33 cellular contexts compared by ENCODE assay signal in the genomic region with DNA sequence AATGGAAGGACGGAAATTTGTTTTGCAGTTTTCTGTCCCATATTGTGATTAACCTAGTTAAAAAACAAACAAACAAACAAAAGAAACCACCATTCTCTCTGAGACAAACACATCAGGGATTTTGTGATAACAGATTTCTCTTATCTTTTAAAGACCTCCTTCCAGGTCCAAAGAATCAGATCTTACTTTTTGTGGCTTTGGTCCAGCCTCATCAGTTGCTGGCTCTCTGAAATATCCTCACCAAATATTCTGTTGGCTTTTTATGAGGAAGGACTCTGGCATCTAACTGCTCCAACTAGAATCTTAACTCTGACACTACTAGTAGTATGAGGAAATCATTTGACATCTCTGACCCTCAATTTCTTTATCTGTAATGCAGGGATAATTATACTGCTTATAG.
"Had no signal": no experiment of that assay in that cellular context is flagged by ENCODE, and none has a peak within 500 bp of the region (broad histone marks: within the 10 kb centered on the region; RNA-seq: fewer than 3 reads in every experiment).

No MANE protein-coding gene starts in this region.

- H3K9me3 ChIP-seq: adrenal gland, body of pancreas, esophagus muscularis mucosa, gastrocnemius medialis had no signal

- H3K27ac ChIP-seq: adrenal gland, body of pancreas, esophagus muscularis mucosa, foreskin keratinocyte had no signal

- H3K4me3 Mint-ChIP-seq: activated CD4-positive, alpha-beta memory T cell treated with anti-CD3 and anti-CD28 coated beads for 36 hours; activated CD4-positive, alpha-beta T cell treated with anti-CD3 and anti-CD28 coated beads for 36 hours; activated CD4-positive, alpha-beta T cell treated with anti-CD3 and anti-CD28 coated beads, Interleukin-2, amount 10 ng/mL, durations not matched to agents 24 days and 14 days; activated CD8-positive, alpha-beta memory T cell treated with anti-CD3 and anti-CD28 coated beads, Interleukin-2, amount 10 ng/mL, durations not matched to agents 7 days and 5 days; activated CD8-positive, alpha-beta T cell treated with anti-CD3 and anti-CD28 coated beads, Interleukin-2, amount 10 ng/mL, durations not matched to agents 7 days and 5 days; activated naive CD8-positive, alpha-beta T cell; activated naive CD8-positive, alpha-beta T cell treated with anti-CD3 and anti-CD28 coated beads, Interleukin-2, amount 50 U/mL, for 24 hours; activated T-helper 1 cell treated with anti-CD3 and anti-CD28 coated beads, Interleukin-12 subunit alpha, Interleukin-12 subunit beta, Interleukin-2, Interleukin-4 antibody, amounts not matched to agents 30 ng/mL and 10 ng/mL and 1 ng/mL, durations not matched to agents 14 hours and 24 hours and 36 hours; effector memory CD8-positive, alpha-beta T cell had no signal

- H3K27ac Mint-ChIP-seq: activated CD4-positive, alpha-beta memory T cell treated with anti-CD3 and anti-CD28 coated beads for 36 hours; activated CD4-positive, alpha-beta T cell treated with anti-CD3 and anti-CD28 coated beads for 36 hours; activated CD4-positive, alpha-beta T cell treated with anti-CD3 and anti-CD28 coated beads, Interleukin-2, amount 10 ng/mL, durations not matched to agents 24 days and 14 days; activated CD8-positive, alpha-beta memory T cell treated with anti-CD3 and anti-CD28 coated beads, Interleukin-2, amount 10 ng/mL, durations not matched to agents 7 days and 5 days; activated CD8-positive, alpha-beta T cell treated with anti-CD3 and anti-CD28 coated beads, Interleukin-2, amount 10 ng/mL, durations not matched to agents 7 days and 5 days; activated naive CD8-positive, alpha-beta T cell; activated naive CD8-positive, alpha-beta T cell treated with anti-CD3 and anti-CD28 coated beads, Interleukin-2, amount 50 U/mL, for 24 hours; activated T-helper 1 cell treated with anti-CD3 and anti-CD28 coated beads, Interleukin-12 subunit alpha, Interleukin-12 subunit beta, Interleukin-2, Interleukin-4 antibody, amounts not matched to agents 30 ng/mL and 10 ng/mL and 1 ng/mL, durations not matched to agents 14 hours and 24 hours and 36 hours; activated T-helper 2 cell treated with anti-CD3 and anti-CD28 coated beads, Interferon-gamma antibody, Interleukin-2, Interleukin-4, amounts not matched to agents 10 μg/mL and 5 μg/mL and 100 μg/mL, durations not matched to agents 14 hours and 24 hours and 36 hours had no signal

- H3K27me3 Mint-ChIP-seq: activated CD4-positive, alpha-beta memory T cell treated with anti-CD3 and anti-CD28 coated beads for 36 hours; activated CD4-positive, alpha-beta T cell treated with anti-CD3 and anti-CD28 coated beads for 36 hours; activated CD4-positive, alpha-beta T cell treated with anti-CD3 and anti-CD28 coated beads, Interleukin-2, amount 10 ng/mL, durations not matched to agents 24 days and 14 days; activated CD8-positive, alpha-beta memory T cell treated with anti-CD3 and anti-CD28 coated beads, Interleukin-2, amount 10 ng/mL, durations not matched to agents 7 days and 5 days; activated naive CD8-positive, alpha-beta T cell; activated naive CD8-positive, alpha-beta T cell treated with anti-CD3 and anti-CD28 coated beads, Interleukin-2, amount 50 U/mL, for 24 hours; effector memory CD8-positive, alpha-beta T cell had no signal

- ATAC-seq: activated CD4-positive, alpha-beta T cell treated with anti-CD3 and anti-CD28 coated beads for 36 hours; activated CD8-positive, alpha-beta memory T cell treated with anti-CD3 and anti-CD28 coated beads, Interleukin-2, amount 10 ng/mL, durations not matched to agents 7 days and 5 days; activated CD8-positive, alpha-beta T cell treated with anti-CD3 and anti-CD28 coated beads, Interleukin-2, amount 10 ng/mL, durations not matched to agents 7 days and 5 days; activated naive CD8-positive, alpha-beta T cell treated with anti-CD3 and anti-CD28 coated beads, Interleukin-2, amount 50 U/mL, for 24 hours; body of pancreas; effector memory CD8-positive, alpha-beta T cell; foreskin keratinocyte; gastrocnemius medialis had no signal

- H3K4me3 ChIP-seq: adrenal gland, body of pancreas, esophagus muscularis mucosa, gastrocnemius medialis had no signal

- DNase-seq: activated CD4-positive, alpha-beta memory T cell treated with anti-CD3 and anti-CD28 coated beads for 36 hours; activated CD4-positive, alpha-beta T cell treated with anti-CD3 and anti-CD28 coated beads for 36 hours; activated CD4-positive, alpha-beta T cell treated with anti-CD3 and anti-CD28 coated beads, Interleukin-2, amount 10 ng/mL, durations not matched to agents 24 days and 14 days; activated CD4-positive, CD25-positive, alpha-beta regulatory T cell; activated CD4-positive, CD25-positive, alpha-beta regulatory T cell treated with anti-CD3 and anti-CD28 coated beads, Interleukin-2, amount 50 U/mL, for 72 hours; activated CD8-positive, alpha-beta memory T cell treated with anti-CD3 and anti-CD28 coated beads, Interleukin-2, amount 10 ng/mL, durations not matched to agents 7 days and 5 days; activated CD8-positive, alpha-beta memory T cell treated with anti-CD3 and anti-CD28 coated beads, Interleukin-2, amount 50 U/mL, for 4 hours; activated CD8-positive, alpha-beta T cell treated with anti-CD3 and anti-CD28 coated beads, Interleukin-2, amount 10 ng/mL, durations not matched to agents 7 days and 5 days; activated gamma-delta T cell; activated naive CD4-positive, alpha-beta T cell treated with anti-CD3 and anti-CD28 coated beads, Interleukin-2, amount 50 U/mL, for 16 hours; activated naive CD4-positive, alpha-beta T cell treated with Interleukin-2 at 50 U/mL for 16 hours; activated naive CD8-positive, alpha-beta T cell treated with anti-CD3 and anti-CD28 coated beads, Interleukin-2, amount 50 U/mL, for 24 hours; activated T-cell treated with anti-CD3 and anti-CD28 coated beads, Interleukin-2, amount 50 U/mL, for 1 hour; activated T-cell treated with anti-CD3 and anti-CD28 coated beads, Interleukin-2, amount 50 U/mL, for 48 hours; adrenal gland; amygdala; aorta; body of pancreas; caudate nucleus; cortex of kidney; dermis blood vessel endothelial cell; effector CD4-positive, alpha-beta T cell; effector memory CD8-positive, alpha-beta T cell; erythroblast; foreskin keratinocyte; gastrocnemius medialis; glutamatergic neuron; T-helper 1 cell; T-helper 2 cell had no signal

- H3K27me3 ChIP-seq: adrenal gland, body of pancreas, esophagus muscularis mucosa, foreskin keratinocyte, gastrocnemius medialis had no signal
